28 cellular contexts compared by ENCODE assay signal in genomic region chr7:79353720-79354468, GRCh38.
"Had no signal": no experiment of that assay in that cellular context is flagged by ENCODE, and none has a peak within 500 bp of the region (broad histone marks: within the 10 kb centered on the region; RNA-seq: fewer than 3 reads in every experiment).

No MANE protein-coding gene starts in this region.

- ATAC-seq: activated CD8-positive, alpha-beta T cell treated with anti-CD3 and anti-CD28 coated beads for 36 hours; activated T-cell treated with anti-CD3 and anti-CD28 coated beads, Interleukin-2, amount 50 U/mL, for 72 hours; activated T-helper 17 cell treated with anti-CD3 and anti-CD28 coated beads, Interleukin-2, amount 50 U/mL, for 72 hours had no signal

- H3K4me3 Mint-ChIP-seq: activated CD4-positive, alpha-beta T cell treated with anti-CD3 and anti-CD28 coated beads, Interleukin-2, amount 10 ng/mL, durations not matched to agents 24 days and 14 days; activated CD8-positive, alpha-beta T cell treated with anti-CD3 and anti-CD28 coated beads for 36 hours; activated naive CD8-positive, alpha-beta T cell treated with anti-CD3 and anti-CD28 coated beads for 36 hours; activated T-cell treated with anti-CD3 and anti-CD28 coated beads, Interleukin-2, amount 50 U/mL, for 72 hours; activated T-helper 17 cell treated with anti-CD3 and anti-CD28 coated beads, Interleukin-2, amount 50 U/mL, for 72 hours; central memory CD8-positive, alpha-beta T cell had no signal

- H3K4me1 Mint-ChIP-seq: activated CD4-positive, alpha-beta T cell treated with anti-CD3 and anti-CD28 coated beads, Interleukin-2, amount 10 ng/mL, durations not matched to agents 24 days and 14 days; activated naive CD8-positive, alpha-beta T cell treated with anti-CD3 and anti-CD28 coated beads for 36 hours; activated T-helper 17 cell treated with anti-CD3 and anti-CD28 coated beads, Interleukin-2, amount 50 U/mL, for 72 hours; central memory CD8-positive, alpha-beta T cell had no signal

- H3K36me3 ChIP-seq: ascending aorta, cardiac muscle cell, Peyer's patch had no signal

- H3K27me3 Mint-ChIP-seq: activated CD4-positive, alpha-beta T cell treated with anti-CD3 and anti-CD28 coated beads, Interleukin-2, amount 10 ng/mL, durations not matched to agents 24 days and 14 days; activated CD8-positive, alpha-beta T cell treated with anti-CD3 and anti-CD28 coated beads for 36 hours; activated T-helper 17 cell treated with anti-CD3 and anti-CD28 coated beads, Interleukin-2, amount 50 U/mL, for 72 hours; central memory CD8-positive, alpha-beta T cell had no signal

- H3K4me3 ChIP-seq: ascending aorta, cardiac muscle cell, Peyer's patch had no signal

- H3K27ac ChIP-seq: ascending aorta, cardiac muscle cell, Peyer's patch had no signal

- H3K9me3 ChIP-seq: ascending aorta, Peyer's patch had no signal

- H3K36me3 Mint-ChIP-seq: activated naive CD8-positive, alpha-beta T cell treated with anti-CD3 and anti-CD28 coated beads for 36 hours had no signal

- DNase-seq: activated CD4-positive, alpha-beta T cell treated with anti-CD3 and anti-CD28 coated beads, Interleukin-2, amount 10 ng/mL, durations not matched to agents 24 days and 14 days; activated CD4-positive, alpha-beta T cell treated with anti-CD3 and anti-CD28 coated beads, Interleukin-2, amount 50 U/mL, for 4 hours; activated CD8-positive, alpha-beta T cell treated with anti-CD3 and anti-CD28 coated beads for 36 hours; activated effector memory CD4-positive, alpha-beta T cell treated with anti-CD3 and anti-CD28 coated beads, Interleukin-2, amount 50 U/mL, for 16 hours; activated naive CD4-positive, alpha-beta T cell; activated naive CD4-positive, alpha-beta T cell treated with anti-CD3 and anti-CD28 coated beads, Interleukin-2, amount 50 U/mL, for 16 hours; activated naive CD8-positive, alpha-beta T cell treated with anti-CD3 and anti-CD28 coated beads for 36 hours; activated T-cell treated with anti-CD3 and anti-CD28 coated beads, Interleukin-2, amount 50 U/mL, for 1 hour; activated T-cell treated with anti-CD3 and anti-CD28 coated beads, Interleukin-2, amount 50 U/mL, for 72 hours; amniotic stem cell; Kasumi-1; KG1; MM.1S; MV-4-11; NCI-H1092; NCI-H1436 treated with DMSO at 0.1 percent for 48 hours; NCI-H1694 treated with DMSO at 0.1 percent for 48 hours; NCI-H2029; NCI-H345; NCI-H524 treated with DMSO at 0.1 percent for 48 hours; Peyer's patch; RPMI8226; SW 1271; T1000 had no signal

- H3K9me3 Mint-ChIP-seq: activated CD4-positive, alpha-beta T cell treated with anti-CD3 and anti-CD28 coated beads, Interleukin-2, amount 10 ng/mL, durations not matched to agents 24 days and 14 days; activated CD8-positive, alpha-beta T cell treated with anti-CD3 and anti-CD28 coated beads for 36 hours; activated naive CD8-positive, alpha-beta T cell treated with anti-CD3 and anti-CD28 coated beads for 36 hours; activated T-cell treated with anti-CD3 and anti-CD28 coated beads, Interleukin-2, amount 50 U/mL, for 72 hours; activated T-helper 17 cell treated with anti-CD3 and anti-CD28 coated beads, Interleukin-2, amount 50 U/mL, for 72 hours; central memory CD8-positive, alpha-beta T cell had no signal

- H3K27me3 ChIP-seq: ascending aorta, cardiac muscle cell, Peyer's patch had no signal

- H3K4me1 ChIP-seq: Peyer's patch had no signal

- H3K27ac Mint-ChIP-seq: activated CD4-positive, alpha-beta T cell treated with anti-CD3 and anti-CD28 coated beads, Interleukin-2, amount 10 ng/mL, durations not matched to agents 24 days and 14 days; activated CD8-positive, alpha-beta T cell treated with anti-CD3 and anti-CD28 coated beads for 36 hours; activated naive CD8-positive, alpha-beta T cell treated with anti-CD3 and anti-CD28 coated beads for 36 hours; activated T-cell treated with anti-CD3 and anti-CD28 coated beads, Interleukin-2, amount 50 U/mL, for 72 hours; activated T-helper 17 cell treated with anti-CD3 and anti-CD28 coated beads, Interleukin-2, amount 50 U/mL, for 72 hours had no signal
